Comparison of ENCODE assay signal across 8 cellular contexts in genomic region chr13:75482070-75482819, GRCh38. TPM values are rescaled to one million over a fixed set of nuclear protein-coding genes. Genes with fewer than 3 reads are reported as not detected.
DNase-seq lines count a peak whose midpoint lies in the region; TF ChIP-seq lines count a peak whose summit lies in the region.

A gene with protein sequence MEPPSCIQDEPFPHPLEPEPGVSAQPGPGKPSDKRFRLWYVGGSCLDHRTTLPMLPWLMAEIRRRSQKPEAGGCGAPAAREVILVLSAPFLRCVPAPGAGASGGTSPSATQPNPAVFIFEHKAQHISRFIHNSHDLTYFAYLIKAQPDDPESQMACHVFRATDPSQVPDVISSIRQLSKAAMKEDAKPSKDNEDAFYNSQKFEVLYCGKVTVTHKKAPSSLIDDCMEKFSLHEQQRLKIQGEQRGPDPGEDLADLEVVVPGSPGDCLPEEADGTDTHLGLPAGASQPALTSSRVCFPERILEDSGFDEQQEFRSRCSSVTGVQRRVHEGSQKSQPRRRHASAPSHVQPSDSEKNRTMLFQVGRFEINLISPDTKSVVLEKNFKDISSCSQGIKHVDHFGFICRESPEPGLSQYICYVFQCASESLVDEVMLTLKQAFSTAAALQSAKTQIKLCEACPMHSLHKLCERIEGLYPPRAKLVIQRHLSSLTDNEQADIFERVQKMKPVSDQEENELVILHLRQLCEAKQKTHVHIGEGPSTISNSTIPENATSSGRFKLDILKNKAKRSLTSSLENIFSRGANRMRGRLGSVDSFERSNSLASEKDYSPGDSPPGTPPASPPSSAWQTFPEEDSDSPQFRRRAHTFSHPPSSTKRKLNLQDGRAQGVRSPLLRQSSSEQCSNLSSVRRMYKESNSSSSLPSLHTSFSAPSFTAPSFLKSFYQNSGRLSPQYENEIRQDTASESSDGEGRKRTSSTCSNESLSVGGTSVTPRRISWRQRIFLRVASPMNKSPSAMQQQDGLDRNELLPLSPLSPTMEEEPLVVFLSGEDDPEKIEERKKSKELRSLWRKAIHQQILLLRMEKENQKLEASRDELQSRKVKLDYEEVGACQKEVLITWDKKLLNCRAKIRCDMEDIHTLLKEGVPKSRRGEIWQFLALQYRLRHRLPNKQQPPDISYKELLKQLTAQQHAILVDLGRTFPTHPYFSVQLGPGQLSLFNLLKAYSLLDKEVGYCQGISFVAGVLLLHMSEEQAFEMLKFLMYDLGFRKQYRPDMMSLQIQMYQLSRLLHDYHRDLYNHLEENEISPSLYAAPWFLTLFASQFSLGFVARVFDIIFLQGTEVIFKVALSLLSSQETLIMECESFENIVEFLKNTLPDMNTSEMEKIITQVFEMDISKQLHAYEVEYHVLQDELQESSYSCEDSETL (N-terminal part only) (minus strand): TSS chr13:75482169. CDS start chr13:75481767, 402 bp downstream.

- H3K4me1 ChIP-seq in GM23248 (ENCODE audit: insufficient read depth) (peaks cover 18% of the 10 kb centered on the region), KMS-11 (ENCODE audit: low read depth, poor library complexity, severe bottlenecking) (peaks cover 30% of the 10 kb centered on the region), thyroid gland (peaks cover 28 to 42% of the 10 kb centered on the region in 2 donors)

- no peaks in the 10 kb centered on the region for H3K9me2 ChIP-seq in GM23248 (ENCODE audit: insufficient read depth)
- H3K9me2 ChIP-seq in neural cell (ENCODE audit: insufficient read depth, low read length), result no peaks in the 10 kb centered on the region

- H3K9ac ChIP-seq in GM23248, result peak within 1 kb of the TSS; percentile 76
- peak within 1 kb of the TSS; percentile 51 for H3K9ac ChIP-seq in KMS-11
- peak within 1 kb of the TSS; percentile 48 for H3K9ac ChIP-seq in neural cell (ENCODE audit: low read length)

- H3K4me2 ChIP-seq in GM23248 (ENCODE audit: unreplicated experiment), result peak within 1 kb of the TSS; percentile 85
- peak within 1 kb of the TSS; percentile 54 for H3K4me2 ChIP-seq in KMS-11
- H3K4me2 ChIP-seq in neural cell (ENCODE audit: low read length), result peak within 1 kb of the TSS; percentile 60

- H3F3A ChIP-seq in GM23248 (ENCODE audit: insufficient read depth), result peaks cover 24% of the 10 kb centered on the region; the same call in 1 of the 2 replicates
- H3F3A ChIP-seq in neural cell (ENCODE audit: insufficient read depth, low read length, poor library complexity, severe bottlenecking), result no peaks in the 10 kb centered on the region

- H3K27me3 ChIP-seq in GM23248 (replicated peaks; ENCODE audit: insufficient read depth) (no peaks in the 10 kb centered on the region), KMS-11 (ENCODE audit: insufficient read depth, low read depth) (no peaks in the 10 kb centered on the region), neural cell (ENCODE audit: insufficient read depth, low read depth, low read length) (peaks cover 14% of the 10 kb centered on the region), thyroid gland (no peaks in the 10 kb centered on the region)

- H4K20me1 ChIP-seq in GM23248 (ENCODE audit: insufficient read depth), result no peaks in the 10 kb centered on the region
- no peaks in the 10 kb centered on the region; the same call in 1 of the 2 replicates for H4K20me1 ChIP-seq in KMS-11 (ENCODE audit: insufficient read depth)
- H4K20me1 ChIP-seq in neural cell (ENCODE audit: insufficient read depth), result no peaks in the 10 kb centered on the region

- peak; percentile 74 for TF ChIP-seq CTCF in KMS-11 (conservative IDR thresholded peaks at IDR 0.05; ENCODE audit: low read depth, low read length)
- TF ChIP-seq CTCF in neural cell (IDR thresholded peaks at IDR 0.05; ENCODE audit: poor library complexity, severe bottlenecking), result peak; percentile 87
- peak; percentile 47 to 88 (median 83) for TF ChIP-seq CTCF in thyroid gland (IDR thresholded peaks at IDR 0.05)

- H3K9me3 ChIP-seq in GM23248 (ENCODE audit: low read depth) (no peaks in the 10 kb centered on the region), neural cell (ENCODE audit: low read length) (no peaks in the 10 kb centered on the region), thyroid gland (no peaks in the 10 kb centered on the region)

- in situ Hi-C loops in G401 (cut with HindIII; ENCODE audit: low sequenced_read_pairs), result no loop called here
- in situ Hi-C loops in GM23248 (cut with MboI), result no loop called here

- peak; percentile 86 for DNase-seq in G401 (ENCODE audit: low spot score)
- peak; percentile 94 for DNase-seq in GM23248
- DNase-seq in RPMI8226, result peak; percentile 94
- peak; percentile 43 for DNase-seq in activated naive CD4-positive, alpha-beta T cell treated with Interleukin-2 at 50 U/mL for 16 hours
- DNase-seq in foreskin melanocyte, result peak; percentile 91
- DNase-seq in thyroid gland, result peak; percentile 97

- TF ChIP-seq RAD21 in neural cell (conservative IDR thresholded peaks at IDR 0.05), result peak; percentile 69

- H3K27ac ChIP-seq in GM23248, result peak within 1 kb of the TSS; percentile 47
- peak within 1 kb of the TSS; percentile 50; the same call in 1 of the 2 replicates for H3K27ac ChIP-seq in KMS-11
- no peak within 1 kb of the TSS for H3K27ac ChIP-seq in neural cell (ENCODE audit: low read length)
- H3K27ac ChIP-seq in thyroid gland, result peak within 1 kb of the TSS; percentile 80 to 95 (median 87)

- no peaks in the 10 kb centered on the region for H3K36me3 ChIP-seq in GM23248 (ENCODE audit: low read depth)
- no peaks in the 10 kb centered on the region for H3K36me3 ChIP-seq in KMS-11 (ENCODE audit: insufficient read depth)
- H3K36me3 ChIP-seq in neural cell (ENCODE audit: insufficient read depth, low read length), result no peaks in the 10 kb centered on the region
- H3K36me3 ChIP-seq in thyroid gland, result no peaks in the 10 kb centered on the region

- WGBS in GM23248 (ENCODE audit: low coverage in 1 of 2, low lambda C conversion rate in 2 of 2, missing lambda C conversion rate in 2 of 2), 2 experiments, result 1% methylated on average over 26 to 45 of the region's 58 CpGs
- WGBS in thyroid gland, 2 donors, result 1% methylated on average over 37 to 50 of the region's 58 CpGs

- H3K79me2 ChIP-seq in GM23248 (ENCODE audit: insufficient read depth) (peaks cover 30% of the 10 kb centered on the region), KMS-11 (ENCODE audit: insufficient read depth, low read depth) (no peaks in the 10 kb centered on the region), neural cell (replicated peaks; ENCODE audit: insufficient read depth, low read length) (no peaks in the 10 kb centered on the region)

- intact Hi-C loops in thyroid gland (cut with DNase I), result loop anchor here (5.0 to 10.0 kb wide), 2 partner anchors 63 to 110 kb away; partner anchors contain the start of gene UCHL3

- H3K4me3 ChIP-seq in GM23248 (peak within 1 kb of the TSS; percentile 84), KMS-11 (IDR thresholded peaks at IDR 0.05; ENCODE audit: insufficient read depth, low read depth, low read length) (no peak within 1 kb of the TSS), neural cell (ENCODE audit: low read length) (peak within 1 kb of the TSS; percentile 82), thyroid gland (replicated peaks in 1 of 3) (peak within 1 kb of the TSS; percentile 71 to 89 (median 76))

- H2AFZ ChIP-seq in GM23248 (peak within 1 kb of the TSS; percentile 89), KMS-11 (ENCODE audit: low read depth) (peak within 1 kb of the TSS; percentile 74), neural cell (ENCODE audit: low read depth, low read length) (peak within 1 kb of the TSS; percentile 25)

- no peak for TF ChIP-seq EP300 in neural cell (conservative IDR thresholded peaks at IDR 0.05; ENCODE audit: poor library complexity, severe bottlenecking)

- TF ChIP-seq POLR2A in thyroid gland (IDR thresholded peaks at IDR 0.05), result peak in 1 of 2 donors; percentile 82

TF ChIP-seq in neural cell, 6 proteins besides CTCF, POLR2A, EP300 and RAD21:
- TF ChIP-seq TAF1 (IDR thresholded peaks at IDR 0.05; ENCODE audit: low read depth) (no peak), SMC3 (conservative IDR thresholded peaks at IDR 0.05; ENCODE audit: poor library complexity) (peak; percentile 66), REST (IDR thresholded peaks at IDR 0.05; ENCODE audit: borderline replicate concordance) (no peak), POLR2AphosphoS5 (IDR thresholded peaks at IDR 0.05) (peak; percentile 33), EZH2 (IDR thresholded peaks at IDR 0.05; ENCODE audit: borderline replicate concordance, insufficient read depth, low read length, poor library complexity, severe bottlenecking) (no peak), MXI1 (conservative IDR thresholded peaks at IDR 0.05; ENCODE audit: poor library complexity, severe bottlenecking) (peak; percentile 31)

RNA-seq across cellular contexts. Expression of the gene that starts here (rescaled TPM):
- total RNA-seq in G401 (2014; rRNA removed; shearing (Covaris generic)), result 0.78 and 1.2 TPM in 2 replicates
- total RNA-seq in GM23248 (2014; rRNA removed; shearing (Covaris generic)), result 13.5 and 19.3 TPM in 2 replicates
- polyA plus RNA-seq in GM23248 (2016; fragmentation: Nextera tagmentation; extraction: Ambion mirVana) (5.5 and 6.7 TPM in 2 replicates), neural cell (2.9 and 3.9 TPM in 2 replicates)
- 5.2 and 5.4 TPM in 2 replicates for polyA minus RNA-seq in neural cell
- 10 to 100 TPM; 42.5 to 72.6 (median 70.6) TPM for total RNA-seq in thyroid gland

Comparison
In these comparisons a context has a peak if more than half of its experiments do, and no peak if none do; other contexts are left out.
1. DNase-seq: peak in every context shown above with its lines; median percentile 97 in thyroid gland; 94 in GM23248; 94 in RPMI8226; 91 in foreskin melanocyte; 86 in G401; 43 in activated naive CD4-positive, alpha-beta T cell treated with Interleukin-2 at 50 U/mL for 16 hours.
2. H2AFZ ChIP-seq: peak in every context shown above with its lines; median percentile 89 in GM23248; 74 in KMS-11; 25 in neural cell.